17 cellular contexts compared by ENCODE assay signal in genomic region chr6:170206931-170207431, GRCh38.
DNase-seq lines count a peak whose midpoint lies in the region; ATAC-seq and TF ChIP-seq lines count a peak whose summit lies in the region.
"Had no signal": no experiment of that assay in that cellular context is flagged by ENCODE, and none has a peak within 500 bp of the region (broad histone marks: within the 10 kb centered on the region; RNA-seq: fewer than 3 reads in every experiment).

No MANE protein-coding gene starts in this region.

- no peak overlapping the region for H3K4me3 ChIP-seq in SJCRH30
- no peak overlapping the region for H3K4me3 ChIP-seq in tibial artery
- H3K4me3 ChIP-seq: uterus had no signal

- no peak for TF ChIP-seq CTCF in tibial artery (IDR thresholded peaks at IDR 0.05)

- H3K27me3 ChIP-seq in SJCRH30, result peaks cover 10% of the 10 kb centered on the region
- peaks cover 0 to 34% of the 10 kb centered on the region in 2 donors for H3K27me3 ChIP-seq in tibial artery
- H3K27me3 ChIP-seq: uterus had no signal

- H3K36me3 ChIP-seq in SJCRH30 (no peaks in the 10 kb centered on the region), tibial artery (no peaks in the 10 kb centered on the region)
- H3K36me3 ChIP-seq: uterus had no signal

- no peak overlapping the region for H3K27ac ChIP-seq in SJCRH30
- no peak overlapping the region for H3K27ac ChIP-seq in tibial artery
- H3K27ac ChIP-seq: uterus had no signal

- no peaks in the 10 kb centered on the region for H3K9me3 ChIP-seq in SJCRH30 (replicated peaks)
- no peaks in the 10 kb centered on the region for H3K9me3 ChIP-seq in tibial artery
- H3K9me3 ChIP-seq: uterus had no signal

- ATAC-seq in GM19324 (IDR thresholded peaks at IDR 0.05; ENCODE audit: low FRiP score, unreplicated experiment) (no peak), Right ventricle myocardium superior (ENCODE audit: poor library complexity) (no peak)
- ATAC-seq: naive thymus-derived CD4-positive, alpha-beta T cell; WTC11 had no signal

- intact Hi-C loops in tibial artery (cut with DNase I; ENCODE audit: low total_unique reads), result no loop called here
- intact Hi-C loops in Right ventricle myocardium superior (cut with DNase I), result no loop called here

- no peaks in the 10 kb centered on the region for H3K4me1 ChIP-seq in SJCRH30
- H3K4me1 ChIP-seq in tibial artery, result no peaks in the 10 kb centered on the region
- H3K4me1 ChIP-seq: uterus had no signal

- peak; percentile 44 for DNase-seq in activated effector memory CD4-positive, alpha-beta T cell treated with anti-CD3 and anti-CD28 coated beads, Interleukin-2, amount 50 U/mL, for 16 hours
- DNase-seq in activated effector memory CD4-positive, alpha-beta T cell treated with Interleukin-2 at 50 U/mL for 16 hours, result no peak
- DNase-seq in SJCRH30, result peak; percentile 43 to 49
- DNase-seq in islet precursor cell, result peak; percentile 45
- DNase-seq in tibial artery, result peak; percentile 3 to 46
- DNase-seq in Right ventricle myocardium superior, result no peak
- DNase-seq: activated naive CD4-positive, alpha-beta T cell treated with Interleukin-2 at 50 U/mL for 16 hours; amygdala; mesendoderm; NCI-H146; NCI-H526; substantia nigra; T-helper 9 cell had no signal

Comparison
In these comparisons a context has a peak if more than half of its experiments do, and no peak if none do; other contexts are left out.
1. DNase-seq: peak in activated effector memory CD4-positive, alpha-beta T cell treated with anti-CD3 and anti-CD28 coated beads, Interleukin-2, amount 50 U/mL, for 16 hours (single experiment), SJCRH30 (2 of 2), islet precursor cell (single experiment) and tibial artery (2 of 2); none in activated effector memory CD4-positive, alpha-beta T cell treated with Interleukin-2 at 50 U/mL for 16 hours (single experiment) and Right ventricle myocardium superior (single experiment).